1 cellular context compared by ENCODE assay signal in genomic region chr20:45863543-45864470, GRCh38.
TF ChIP-seq lines count a peak whose summit lies in the region.

No MANE protein-coding gene starts in this region.

TF ChIP-seq in HepG2, 621 proteins besides CTCF, POLR2A, EP300 and RAD21 (continued from another document and continues in another):
- TF ChIP-seq ZNF276 (CRISPR knock-in tag; IDR thresholded peaks at IDR 0.05; ENCODE audit: low read depth) = no peak
- peak; percentile 73; the same call in 1 of the 2 replicates for TF ChIP-seq TARDBP (CRISPR knock-in tag; IDR thresholded peaks at IDR 0.05)
- no peak for TF ChIP-seq ZNF101 (CRISPR knock-in tag; IDR thresholded peaks at IDR 0.05; ENCODE audit: borderline replicate concordance, low read depth)
- peak; percentile 93 for TF ChIP-seq HNF4A (CRISPR knock-in tag; IDR thresholded peaks at IDR 0.05)
- TF ChIP-seq, protein P1, sequence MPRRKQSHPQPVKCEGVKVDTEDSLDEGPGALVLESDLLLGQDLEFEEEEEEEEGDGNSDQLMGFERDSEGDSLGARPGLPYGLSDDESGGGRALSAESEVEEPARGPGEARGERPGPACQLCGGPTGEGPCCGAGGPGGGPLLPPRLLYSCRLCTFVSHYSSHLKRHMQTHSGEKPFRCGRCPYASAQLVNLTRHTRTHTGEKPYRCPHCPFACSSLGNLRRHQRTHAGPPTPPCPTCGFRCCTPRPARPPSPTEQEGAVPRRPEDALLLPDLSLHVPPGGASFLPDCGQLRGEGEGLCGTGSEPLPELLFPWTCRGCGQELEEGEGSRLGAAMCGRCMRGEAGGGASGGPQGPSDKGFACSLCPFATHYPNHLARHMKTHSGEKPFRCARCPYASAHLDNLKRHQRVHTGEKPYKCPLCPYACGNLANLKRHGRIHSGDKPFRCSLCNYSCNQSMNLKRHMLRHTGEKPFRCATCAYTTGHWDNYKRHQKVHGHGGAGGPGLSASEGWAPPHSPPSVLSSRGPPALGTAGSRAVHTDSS (CRISPR knock-in tag; conservative IDR thresholded peaks at IDR 0.05) = no peak
- no peak for TF ChIP-seq RARG (CRISPR knock-in tag; IDR thresholded peaks at IDR 0.05; ENCODE audit: low read depth)
- TF ChIP-seq ZNF430 (CRISPR knock-in tag; IDR thresholded peaks at IDR 0.05) = no peak
- peak; percentile 62; the same call in 1 of the 2 replicates for TF ChIP-seq PHF21A (CRISPR knock-in tag; IDR thresholded peaks at IDR 0.05)
- TF ChIP-seq RFX3 (CRISPR knock-in tag; IDR thresholded peaks at IDR 0.05) = no peak
- peak; percentile 99 for TF ChIP-seq SOX5 (CRISPR knock-in tag; IDR thresholded peaks at IDR 0.05; ENCODE audit: borderline replicate concordance)
- no peak for TF ChIP-seq SRSF4 (IDR thresholded peaks at IDR 0.05; ENCODE audit: low read depth, low read length, poor library complexity, severe bottlenecking)
- TF ChIP-seq ZMAT5 (CRISPR knock-in tag; IDR thresholded peaks at IDR 0.05; ENCODE audit: borderline replicate concordance, low read depth) = no peak
- TF ChIP-seq RBM22 (optimal IDR thresholded peaks at IDR 0.05; ENCODE audit: low read length) = no peak
- no peak for TF ChIP-seq ZNF672 (CRISPR knock-in tag; IDR thresholded peaks at IDR 0.05)
- TF ChIP-seq GLI4 (CRISPR knock-in tag; IDR thresholded peaks at IDR 0.05; ENCODE audit: borderline replicate concordance) = no peak
- peak; percentile 79; the same call in 1 of the 2 replicates for TF ChIP-seq FOXP1 (IDR thresholded peaks at IDR 0.05)
- TF ChIP-seq FOXP1 (CRISPR knock-in tag; IDR thresholded peaks at IDR 0.05) = peak; percentile 94
- TF ChIP-seq KDM6A (CRISPR knock-in tag; IDR thresholded peaks at IDR 0.05; ENCODE audit: low read depth) = peak; percentile 85
- TF ChIP-seq ZNF878 (CRISPR knock-in tag; IDR thresholded peaks at IDR 0.05) = no peak
- no peak for TF ChIP-seq ZNF547 (CRISPR knock-in tag; IDR thresholded peaks at IDR 0.05)
- no peak for TF ChIP-seq ZNF773 (CRISPR knock-in tag; IDR thresholded peaks at IDR 0.05; ENCODE audit: borderline replicate concordance)
- no peak for TF ChIP-seq ZBTB1 (CRISPR knock-in tag; IDR thresholded peaks at IDR 0.05; ENCODE audit: borderline replicate concordance)
- TF ChIP-seq SRSF1 (optimal IDR thresholded peaks at IDR 0.05; ENCODE audit: low read depth, low read length) = no peak
- TF ChIP-seq SMARCE1 (IDR thresholded peaks at IDR 0.05; ENCODE audit: borderline replicate concordance) = no peak
- TF ChIP-seq MIER2 (CRISPR knock-in tag; IDR thresholded peaks at IDR 0.05) = no peak; the same call in 1 of the 2 replicates
- no peak; the same call in 1 of the 2 replicates for TF ChIP-seq TFDP2 (CRISPR knock-in tag; IDR thresholded peaks at IDR 0.05)
- TF ChIP-seq GTF3A (CRISPR knock-in tag; conservative IDR thresholded peaks at IDR 0.05) = no peak
- TF ChIP-seq ZNF44 (CRISPR knock-in tag; IDR thresholded peaks at IDR 0.05) = no peak; the same call in 1 of the 2 replicates
- TF ChIP-seq SRSF9 (IDR thresholded peaks at IDR 0.05; ENCODE audit: borderline replicate concordance, insufficient read depth, low read depth, low read length, poor library complexity, severe bottlenecking) = no peak
- TF ChIP-seq, protein P2, sequence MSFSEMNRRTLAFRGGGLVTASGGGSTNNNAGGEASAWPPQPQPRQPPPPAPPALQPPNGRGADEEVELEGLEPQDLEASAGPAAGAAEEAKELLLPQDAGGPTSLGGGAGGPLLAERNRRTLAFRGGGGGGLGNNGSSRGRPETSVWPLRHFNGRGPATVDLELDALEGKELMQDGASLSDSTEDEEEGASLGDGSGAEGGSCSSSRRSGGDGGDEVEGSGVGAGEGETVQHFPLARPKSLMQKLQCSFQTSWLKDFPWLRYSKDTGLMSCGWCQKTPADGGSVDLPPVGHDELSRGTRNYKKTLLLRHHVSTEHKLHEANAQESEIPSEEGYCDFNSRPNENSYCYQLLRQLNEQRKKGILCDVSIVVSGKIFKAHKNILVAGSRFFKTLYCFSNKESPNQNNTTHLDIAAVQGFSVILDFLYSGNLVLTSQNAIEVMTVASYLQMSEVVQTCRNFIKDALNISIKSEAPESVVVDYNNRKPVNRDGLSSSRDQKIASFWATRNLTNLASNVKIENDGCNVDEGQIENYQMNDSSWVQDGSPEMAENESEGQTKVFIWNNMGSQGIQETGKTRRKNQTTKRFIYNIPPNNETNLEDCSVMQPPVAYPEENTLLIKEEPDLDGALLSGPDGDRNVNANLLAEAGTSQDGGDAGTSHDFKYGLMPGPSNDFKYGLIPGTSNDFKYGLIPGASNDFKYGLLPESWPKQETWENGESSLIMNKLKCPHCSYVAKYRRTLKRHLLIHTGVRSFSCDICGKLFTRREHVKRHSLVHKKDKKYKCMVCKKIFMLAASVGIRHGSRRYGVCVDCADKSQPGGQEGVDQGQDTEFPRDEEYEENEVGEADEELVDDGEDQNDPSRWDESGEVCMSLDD (CRISPR knock-in tag; IDR thresholded peaks at IDR 0.05; ENCODE audit: borderline replicate concordance) = no peak
- TF ChIP-seq NCOR1 (IDR thresholded peaks at IDR 0.05; ENCODE audit: borderline replicate concordance, low read length) = no peak
- TF ChIP-seq, protein P3, sequence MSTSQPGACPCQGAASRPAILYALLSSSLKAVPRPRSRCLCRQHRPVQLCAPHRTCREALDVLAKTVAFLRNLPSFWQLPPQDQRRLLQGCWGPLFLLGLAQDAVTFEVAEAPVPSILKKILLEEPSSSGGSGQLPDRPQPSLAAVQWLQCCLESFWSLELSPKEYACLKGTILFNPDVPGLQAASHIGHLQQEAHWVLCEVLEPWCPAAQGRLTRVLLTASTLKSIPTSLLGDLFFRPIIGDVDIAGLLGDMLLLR (CRISPR knock-in tag; IDR thresholded peaks at IDR 0.05) = no peak
- no peak for TF ChIP-seq ZNF446 (CRISPR knock-in tag; IDR thresholded peaks at IDR 0.05)
- peak; percentile 95 for TF ChIP-seq ZMYM3 (CRISPR knock-in tag; IDR thresholded peaks at IDR 0.05)
- TF ChIP-seq ZNF296 (CRISPR knock-in tag; conservative IDR thresholded peaks at IDR 0.05) = no peak
- TF ChIP-seq NFIB (CRISPR knock-in tag; IDR thresholded peaks at IDR 0.05; ENCODE audit: borderline replicate concordance) = no peak
- no peak for TF ChIP-seq ZNF775 (CRISPR knock-in tag; IDR thresholded peaks at IDR 0.05; ENCODE audit: borderline replicate concordance)
- TF ChIP-seq DRAP1 (CRISPR knock-in tag; IDR thresholded peaks at IDR 0.05) = peak; percentile 77
- TF ChIP-seq, protein P4, sequence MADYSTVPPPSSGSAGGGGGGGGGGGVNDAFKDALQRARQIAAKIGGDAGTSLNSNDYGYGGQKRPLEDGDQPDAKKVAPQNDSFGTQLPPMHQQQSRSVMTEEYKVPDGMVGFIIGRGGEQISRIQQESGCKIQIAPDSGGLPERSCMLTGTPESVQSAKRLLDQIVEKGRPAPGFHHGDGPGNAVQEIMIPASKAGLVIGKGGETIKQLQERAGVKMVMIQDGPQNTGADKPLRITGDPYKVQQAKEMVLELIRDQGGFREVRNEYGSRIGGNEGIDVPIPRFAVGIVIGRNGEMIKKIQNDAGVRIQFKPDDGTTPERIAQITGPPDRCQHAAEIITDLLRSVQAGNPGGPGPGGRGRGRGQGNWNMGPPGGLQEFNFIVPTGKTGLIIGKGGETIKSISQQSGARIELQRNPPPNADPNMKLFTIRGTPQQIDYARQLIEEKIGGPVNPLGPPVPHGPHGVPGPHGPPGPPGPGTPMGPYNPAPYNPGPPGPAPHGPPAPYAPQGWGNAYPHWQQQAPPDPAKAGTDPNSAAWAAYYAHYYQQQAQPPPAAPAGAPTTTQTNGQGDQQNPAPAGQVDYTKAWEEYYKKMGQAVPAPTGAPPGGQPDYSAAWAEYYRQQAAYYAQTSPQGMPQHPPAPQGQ (CRISPR knock-in tag; IDR thresholded peaks at IDR 0.05; ENCODE audit: borderline replicate concordance) = no peak
- no peak for TF ChIP-seq ZNF256 (CRISPR knock-in tag; conservative IDR thresholded peaks at IDR 0.05)
- TF ChIP-seq ZBTB49 (CRISPR knock-in tag; IDR thresholded peaks at IDR 0.05; ENCODE audit: borderline replicate concordance) = no peak
- TF ChIP-seq ZFYVE20 (CRISPR knock-in tag; IDR thresholded peaks at IDR 0.05; ENCODE audit: borderline replicate concordance, low read depth) = no peak
- no peak for TF ChIP-seq KLF15 (CRISPR knock-in tag; IDR thresholded peaks at IDR 0.05; ENCODE audit: borderline replicate concordance)
- no peak for TF ChIP-seq ZKSCAN5 (CRISPR knock-in tag; IDR thresholded peaks at IDR 0.05)
- no peak for TF ChIP-seq ZNF83 (CRISPR knock-in tag; IDR thresholded peaks at IDR 0.05; ENCODE audit: borderline replicate concordance)
- no peak; the same call in 1 of the 2 replicates for TF ChIP-seq GATA4 (IDR thresholded peaks at IDR 0.05; ENCODE audit: borderline replicate concordance, low read depth)
- no peak for TF ChIP-seq ARNT (IDR thresholded peaks at IDR 0.05)
- TF ChIP-seq TBP (CRISPR knock-in tag; IDR thresholded peaks at IDR 0.05) = no peak
- TF ChIP-seq ZNF761 (CRISPR knock-in tag; conservative IDR thresholded peaks at IDR 0.05) = no peak
- TF ChIP-seq HOXA3 (CRISPR knock-in tag; IDR thresholded peaks at IDR 0.05) = peak; percentile 56; the same call in 1 of the 2 replicates
- peak; percentile 68 for TF ChIP-seq ZNF7 (CRISPR knock-in tag; IDR thresholded peaks at IDR 0.05)
- no peak for TF ChIP-seq NCOA5 (CRISPR knock-in tag; IDR thresholded peaks at IDR 0.05)
- no peak for TF ChIP-seq SCMH1 (CRISPR knock-in tag; IDR thresholded peaks at IDR 0.05; ENCODE audit: borderline replicate concordance)
- no peak for TF ChIP-seq ZSCAN5A (CRISPR knock-in tag; IDR thresholded peaks at IDR 0.05; ENCODE audit: borderline replicate concordance)
- peak; percentile 92 for TF ChIP-seq ELF3 (CRISPR knock-in tag; IDR thresholded peaks at IDR 0.05)
- peak; percentile 74 for TF ChIP-seq SALL1 (CRISPR knock-in tag; IDR thresholded peaks at IDR 0.05)
- TF ChIP-seq FOSL2 (CRISPR knock-in tag; IDR thresholded peaks at IDR 0.05) = peak; percentile 33; the same call in 1 of the 2 replicates
- TF ChIP-seq PCBP1 (IDR thresholded peaks at IDR 0.05; ENCODE audit: borderline replicate concordance, low read depth, low read length) = no peak
- no peak for TF ChIP-seq NONO (IDR thresholded peaks at IDR 0.05)
- TF ChIP-seq NONO (CRISPR knock-in tag; conservative IDR thresholded peaks at IDR 0.05) = no peak; the same call in 1 of the 2 replicates
- no peak; the same call in 1 of the 2 replicates for TF ChIP-seq YEATS2 (CRISPR knock-in tag; IDR thresholded peaks at IDR 0.05; ENCODE audit: borderline replicate concordance)
